In genomic region chr19:10193666-10194499, GRCh38 we compare ENCODE assay signal across 8 cellular contexts. TPM values are rescaled to one million over a fixed set of nuclear protein-coding genes. Genes with fewer than 3 reads are reported as not detected.
DNase-seq lines count a peak whose midpoint lies in the region; ATAC-seq and TF ChIP-seq lines count a peak whose summit lies in the region.

No MANE protein-coding gene starts in this region.

- H3K27ac ChIP-seq in caudate nucleus (ENCODE audit: low read depth, low read length) (peak overlapping the region; percentile 95), left lung (peak overlapping the region; percentile 73 to 84)

- peak overlapping the region; percentile 97 for H3K27ac Mint-ChIP-seq in stimulated activated effector memory CD8-positive, alpha-beta T cell treated with anti-CD3 and anti-CD28 coated beads, Interleukin-12 subunit alpha, Interleukin-12 subunit beta, amount 100 ng/mL, for 72 hours

- DNase-seq in Right ventricle myocardium inferior (ENCODE audit: missing footprints) (peak; percentile 73), cardiac septum (ENCODE audit: low spot score) (no peak), RPMI7951 (ENCODE audit: low read depth) (peak; percentile 70), caudate nucleus (lab: John Stamatoyannopoulos, UW) (peak in 6 of 61 donors; percentile 30 to 55 (median 47)), left lung (peak in 1 of 2 donors; percentile 86), SHP77 treated with DMSO at 0.1 percent for 48 hours (lab: John Stamatoyannopoulos, UW) (no peak)
- DNase-seq in stimulated activated effector memory CD8-positive, alpha-beta T cell treated with anti-CD3 and anti-CD28 coated beads, Interleukin-12 subunit alpha, Interleukin-12 subunit beta, amount 100 ng/mL, for 72 hours (ENCODE audit: low spot score in 2 of 2), result no peak

- peaks cover 63% of the 10 kb centered on the region for H3K36me3 Mint-ChIP-seq in stimulated activated effector memory CD8-positive, alpha-beta T cell treated with anti-CD3 and anti-CD28 coated beads, Interleukin-12 subunit alpha, Interleukin-12 subunit beta, amount 100 ng/mL, for 72 hours

- H3K9me3 Mint-ChIP-seq in stimulated activated effector memory CD8-positive, alpha-beta T cell treated with anti-CD3 and anti-CD28 coated beads, Interleukin-12 subunit alpha, Interleukin-12 subunit beta, amount 100 ng/mL, for 72 hours, result no peaks in the 10 kb centered on the region

- intact Hi-C loops in Right ventricle myocardium inferior (cut with DNase I) (loop anchor here (2.0 to 5.0 kb wide), 2 partner anchors 43 to 57 kb away; no protein-coding TSS in a partner anchor), cardiac septum (cut with DNase I) (loop anchor here (2.0 to 5.0 kb wide), 3 partner anchors 33 to 73 kb away; partner anchors contain the start of gene MRPL4), left lung (cut with DNase I) (no loop called here)

- no peak for TF ChIP-seq CTCF in left lung (IDR thresholded peaks at IDR 0.05)

- H3K4me1 Mint-ChIP-seq in stimulated activated effector memory CD8-positive, alpha-beta T cell treated with anti-CD3 and anti-CD28 coated beads, Interleukin-12 subunit alpha, Interleukin-12 subunit beta, amount 100 ng/mL, for 72 hours, result peaks cover 34% of the 10 kb centered on the region

- no peaks in the 10 kb centered on the region for H3K9me3 ChIP-seq in left lung

- peak; percentile 27 for ATAC-seq in Right ventricle myocardium inferior
- peak; percentile 21 for ATAC-seq in HG02981 (IDR thresholded peaks at IDR 0.05; ENCODE audit: unreplicated experiment)
- peak; percentile 11 for ATAC-seq in left lung
- ATAC-seq in stimulated activated effector memory CD8-positive, alpha-beta T cell treated with anti-CD3 and anti-CD28 coated beads, Interleukin-12 subunit alpha, Interleukin-12 subunit beta, amount 100 ng/mL, for 72 hours, result no peak

- H3K27me3 ChIP-seq in left lung, result no peaks in the 10 kb centered on the region

- H3K36me3 ChIP-seq in left lung, result peaks cover 0 to 10% of the 10 kb centered on the region in 2 donors

- H3K4me3 ChIP-seq in left lung, result peak overlapping the region; percentile 73 to 94

- peak overlapping the region; percentile 91 for H3K4me3 Mint-ChIP-seq in stimulated activated effector memory CD8-positive, alpha-beta T cell treated with anti-CD3 and anti-CD28 coated beads, Interleukin-12 subunit alpha, Interleukin-12 subunit beta, amount 100 ng/mL, for 72 hours

- H3K4me1 ChIP-seq in left lung, result peaks cover 18 to 49% of the 10 kb centered on the region in 2 donors

RNA-seq across cellular contexts. Expression of gene DNMT1, which starts 0.9 kb away (rescaled TPM):
- total RNA-seq in Right ventricle myocardium inferior (26.0 TPM), cardiac septum (27.3 TPM), left lung (100 to 1,000 TPM in 1 of 2 donors, 10 to 100 TPM in 1; 65.1 to 141 TPM)
- total RNA-seq in RPMI7951 (2014; rRNA removed; shearing (Covaris generic)), result 100 and 108 TPM in 2 replicates

RNA-seq across cellular contexts. Expression of gene S1PR2, which starts 37.2 kb away (rescaled TPM):
- total RNA-seq in Right ventricle myocardium inferior (8.4 TPM), cardiac septum (3.6 TPM), left lung (10 to 100 TPM; 25.6 to 40.3 TPM)
- 4.7 and 4.9 TPM in 2 replicates for total RNA-seq in RPMI7951 (2014; rRNA removed; shearing (Covaris generic))

RNA-seq across cellular contexts. Expression of gene MRPL4, which starts 58.1 kb away (rescaled TPM):
- total RNA-seq in Right ventricle myocardium inferior, result 70.1 TPM
- 71.8 TPM for total RNA-seq in cardiac septum
- 57.6 and 71.7 TPM in 2 replicates for total RNA-seq in RPMI7951 (2014; rRNA removed; shearing (Covaris generic))
- total RNA-seq in left lung, result 10 to 100 TPM; 37.2 to 53.1 TPM

Comparison
In these comparisons a context has a peak if more than half of its experiments do, and no peak if none do; other contexts are left out.
1. DNase-seq: peak in Right ventricle myocardium inferior (single experiment) and RPMI7951 (single experiment); none in cardiac septum (single experiment), stimulated activated effector memory CD8-positive, alpha-beta T cell treated with anti-CD3 and anti-CD28 coated beads, Interleukin-12 subunit alpha, Interleukin-12 subunit beta, amount 100 ng/mL, for 72 hours (0 of 2) and SHP77 treated with DMSO at 0.1 percent for 48 hours (single experiment).
2. intact Hi-C loops: an anchor here in Right ventricle myocardium inferior (2.0 to 5.0 kb wide) and cardiac septum (2.0 to 5.0 kb wide); none called in left lung.